In genomic region chr1:197902131-197902453, GRCh38 we compare ENCODE assay signal across 8 cellular contexts. TPM values are rescaled to one million over a fixed set of nuclear protein-coding genes. Genes with fewer than 3 reads are reported as not detected.
DNase-seq lines count a peak whose midpoint lies in the region; ATAC-seq, FAIRE-seq and TF ChIP-seq lines count a peak whose summit lies in the region.

No MANE protein-coding gene starts in this region.

- peak overlapping the region; percentile 91 for H4K8ac ChIP-seq in H1 (ENCODE audit: extremely low read depth, insufficient read depth, low read length)

- WGBS in H1 (ENCODE audit: extremely low coverage in 1 of 2, insufficient coverage in 1 of 2, insufficient read length in 1 of 2, insufficient replicate concordance in 2 of 2, low coverage in 1 of 2, low lambda C conversion rate in 2 of 2, missing lambda C conversion rate in 1 of 2), 2 experiments: 21% methylated on average over 6 of the region's 6 CpGs; no CpG with 5 or more reads in 1 of the 2 experiments

- no peak for TF ChIP-seq CTCF in MM.1S (IDR thresholded peaks at IDR 0.05; ENCODE audit: low read length)
- no peak for TF ChIP-seq CTCF in H1 (IDR thresholded peaks at IDR 0.05; ENCODE audit: control extremely low read depth in 1 of 3, insufficient read depth in 1 of 3, low read depth in 1 of 3, low read length in 3 of 3)
- TF ChIP-seq CTCF in osteoblast (IDR thresholded peaks at IDR 0.05; ENCODE audit: extremely low read depth, low read depth, low read length): no peak

- H2AK5ac ChIP-seq in H1 (ENCODE audit: low read depth, low read length): no peak overlapping the region

- H3K79me2 ChIP-seq in MM.1S (ENCODE audit: low read length) (no peaks in the 10 kb centered on the region), H1 (ENCODE audit: control insufficient read depth in 1 of 2, insufficient read depth in 2 of 2, low read length in 2 of 2) (no peaks in the 10 kb centered on the region), osteoblast (ENCODE audit: insufficient read depth, low read length) (no peaks in the 10 kb centered on the region)

- TF ChIP-seq POLR2A in H1 (IDR thresholded peaks at IDR 0.05; ENCODE audit: control extremely low read depth in 1 of 2, low read depth in 2 of 2, low read length in 2 of 2): no peak

- H3K27ac ChIP-seq in MM.1S (ENCODE audit: low read length) (peak overlapping the region; percentile 78), H1 (ENCODE audit: low read depth, low read length) (peak overlapping the region; percentile 73; the same call in 1 of the 2 replicates), osteoblast (ENCODE audit: low read depth, low read length) (peak overlapping the region; percentile 82)

- ATAC-seq in esophagus mucosa: no peak

- H3K9me2 ChIP-seq in MM.1S (replicated peaks; ENCODE audit: insufficient read depth, low read length): no peaks in the 10 kb centered on the region

- H3K36me3 ChIP-seq in MM.1S (replicated peaks; ENCODE audit: insufficient read depth, low read length) (no peaks in the 10 kb centered on the region), H1 (ENCODE audit: control insufficient read depth in 2 of 4, insufficient read depth in 4 of 4, low read length in 3 of 4) (no peaks in the 10 kb centered on the region), osteoblast (ENCODE audit: insufficient read depth, low read length) (no peaks in the 10 kb centered on the region)

- H3K4me2 ChIP-seq in MM.1S (ENCODE audit: low read depth, low read length) (peak overlapping the region; percentile 84), H1 (ENCODE audit: insufficient read depth in 1 of 2, low read depth in 2 of 2, low read length in 2 of 2) (peak overlapping the region; percentile 86 to 90), osteoblast (ENCODE audit: insufficient read depth, low read length) (peak overlapping the region; percentile 99)

- no peaks in the 10 kb centered on the region for H3F3A ChIP-seq in MM.1S (ENCODE audit: insufficient read depth, low read length)

- no peak overlapping the region; the same call in 1 of the 2 replicates for H2BK20ac ChIP-seq in H1 (ENCODE audit: low read length)

- 0 out of 2 replicates have a peak overlapping the region, but pooled peaks have one; percentile 41 for H2BK5ac ChIP-seq in H1 (ENCODE audit: low read depth, low read length)

- H2AFZ ChIP-seq in MM.1S (ENCODE audit: low read length): peak overlapping the region; percentile 93
- peak overlapping the region; percentile 85 for H2AFZ ChIP-seq in H1 (ENCODE audit: low read length)
- peak overlapping the region; percentile 96 for H2AFZ ChIP-seq in osteoblast (ENCODE audit: low read length)

- no peak overlapping the region for H2BK15ac ChIP-seq in H1 (ENCODE audit: low read length)

- H3K27me3 ChIP-seq in MM.1S (replicated peaks; ENCODE audit: insufficient read depth, low read length) (no peaks in the 10 kb centered on the region), H1 (replicated peaks in 1 of 4; ENCODE audit: control insufficient read depth in 3 of 4, extremely low read depth in 1 of 4, insufficient read depth in 3 of 4, low read length in 3 of 4) (peaks cover 28 to 43% (median 37%) of the 10 kb centered on the region in 4 experiments), osteoblast (ENCODE audit: insufficient read depth, low read length) (peaks cover 2% of the 10 kb centered on the region)

- 0 out of 2 replicates have a peak, but pooled peaks cover 8% of the 10 kb centered on the region for H3K4me1 ChIP-seq in MM.1S (ENCODE audit: low read length)
- H3K4me1 ChIP-seq in H1 (replicated peaks in 1 of 4; ENCODE audit: control insufficient read depth in 3 of 4, insufficient read depth in 4 of 4, low read length in 3 of 4): peaks cover 0 to 3% (median 2%) of the 10 kb centered on the region in 4 experiments; a peak in 3 of 7 replicates
- peaks cover 16% of the 10 kb centered on the region for H3K4me1 ChIP-seq in osteoblast (ENCODE audit: insufficient read depth, low read length)

- POLR2A ChIA-PET in H1 (lab: Charles Lee; ENCODE audit: partially characterized antibody): interaction anchor here (1.3 to 2.9 kb wide), 4 partner anchors 12 to 127 kb away, joined by 4 to 27 read pairs (median 10); partner anchors contain the start of genes DENND1B and LHX9

- H3K9ac ChIP-seq in MM.1S (ENCODE audit: low read length) (peak overlapping the region; percentile 83), H1 (replicated peaks in 1 of 4; ENCODE audit: extremely low read depth in 1 of 4, low read depth in 3 of 4, low read length in 3 of 4) (peak overlapping the region; percentile 35 to 87 (median 74))

- H3K56ac ChIP-seq in H1 (replicated peaks; ENCODE audit: insufficient read length, low read depth, low read length): peak overlapping the region; percentile 87

- FAIRE-seq in H1 (lab: Jason Lieb, UNC): no peak

- no peak for TF ChIP-seq RAD21 in H1 (IDR thresholded peaks at IDR 0.05 in 1 of 2, conservative IDR thresholded peaks at IDR 0.05 in 1 of 2; ENCODE audit: low read depth in 2 of 2, low read length in 2 of 2)

- H3K14ac ChIP-seq in H1 (ENCODE audit: insufficient read length): no peak overlapping the region

- no peaks in the 10 kb centered on the region for H3K79me1 ChIP-seq in H1 (ENCODE audit: low read depth, low read length)

- no peaks in the 10 kb centered on the region for H4K20me1 ChIP-seq in MM.1S (ENCODE audit: insufficient read depth, low read length)
- peaks cover 0 to 2% of the 10 kb centered on the region in 2 experiments for H4K20me1 ChIP-seq in H1 (replicated peaks in 1 of 2; ENCODE audit: control insufficient read depth in 1 of 2, insufficient read depth in 2 of 2, low read length in 2 of 2)
- H4K20me1 ChIP-seq in osteoblast (ENCODE audit: insufficient read depth, low read length): no peaks in the 10 kb centered on the region

- H3K18ac ChIP-seq in H1 (ENCODE audit: extremely low read depth, low read length): 0 out of 2 replicates have a peak overlapping the region, but pooled peaks have one; percentile 9

- CTCF ChIA-PET in H1 (lab: Charles Lee; ENCODE audit: partially characterized antibody): interaction anchor here (0.6 to 7.0 kb wide), 11 partner anchors 10 to 381 kb away, joined by 3 to 112 read pairs (median 4); partner anchors contain the start of gene LHX9

- H2BK120ac ChIP-seq in H1 (replicated peaks; ENCODE audit: low read depth, low read length): no peak overlapping the region

- H3K23me2 ChIP-seq in H1 (ENCODE audit: low read depth, low read length): peaks cover 4% of the 10 kb centered on the region; the same call in 1 of the 2 replicates

- H4K5ac ChIP-seq in H1 (ENCODE audit: insufficient read length, low read depth, low read length): peak overlapping the region; percentile 18

- peak overlapping the region; percentile 76 for H3K4me3 ChIP-seq in MM.1S (ENCODE audit: low read length)
- peak overlapping the region; percentile 48 to 76 (median 61) for H3K4me3 ChIP-seq in H1 (ENCODE audit: extremely low read depth in 1 of 4, insufficient read depth in 2 of 4, low read depth in 3 of 4, low read length in 4 of 4)
- H3K4me3 ChIP-seq in osteoblast (ENCODE audit: insufficient read depth, low read length): peak overlapping the region; percentile 96

- H4K91ac ChIP-seq in H1 (replicated peaks; ENCODE audit: insufficient read length, low read length): peak overlapping the region; percentile 57

- H2BK12ac ChIP-seq in H1 (ENCODE audit: low read depth, low read length): no peak overlapping the region

- no peak overlapping the region for H3K4ac ChIP-seq in H1 (replicated peaks; ENCODE audit: insufficient read length, low read depth, low read length)

- H3K9me3 ChIP-seq in MM.1S (replicated peaks; ENCODE audit: insufficient read depth, low read length) (no peaks in the 10 kb centered on the region), H1 (ENCODE audit: insufficient read depth in 2 of 2, low read depth in 1 of 2, low read length in 1 of 2) (no peaks in the 10 kb centered on the region), osteoblast (ENCODE audit: low read depth, low read length) (no peaks in the 10 kb centered on the region)

- peak; percentile 68 for DNase-seq in DMS53 (lab: John Stamatoyannopoulos, UW)
- DNase-seq in MM.1S: no peak
- DNase-seq in H1 (ENCODE audit: low read depth in 1 of 2, low spot score in 2 of 2): no peak
- no peak for DNase-seq in osteoblast (ENCODE audit: insufficient read length, low spot score, missing footprints)
- no peak for DNase-seq in NCI-H69 (lab: John Stamatoyannopoulos, UW)
- no peak for DNase-seq in HuH-7.5 (ENCODE audit: low spot score)
- no peak for DNase-seq in NCI-H524 treated with DMSO at 0.1 percent for 48 hours (lab: John Stamatoyannopoulos, UW)

- no peak for TF ChIP-seq EP300 in H1 (IDR thresholded peaks at IDR 0.05; ENCODE audit: borderline replicate concordance in 1 of 2, low read depth in 2 of 2, low read length in 2 of 2)

- H3K23ac ChIP-seq in H1 (ENCODE audit: insufficient read length): no peak overlapping the region

TF ChIP-seq in H1, 55 proteins besides CTCF, POLR2A, EP300 and RAD21 (continues in another document):
- TF ChIP-seq SRF (IDR thresholded peaks at IDR 0.05; ENCODE audit: low read depth, low read length): no peak

RNA-seq across cellular contexts. Expression of gene C1orf53, which starts 0.3 kb away (rescaled TPM):
- 0.56 and 0.80 TPM in 2 replicates for total RNA-seq in H1 (2021; fragmentation: NEBNext Ultra II Directional; extraction: Animal tissue kit (Norgen Biotek cat#: 25700))
- 1.3 and 1.8 TPM in 2 replicates for polyA plus RNA-seq in H1 (2011; rRNA removed)
- polyA plus RNA-seq in H1 (2011; cell fraction: cytosol; rRNA removed): 1.2 TPM
- 0.91 TPM for polyA plus RNA-seq in H1 (2011; cell fraction: nucleus; rRNA removed)
- 0.92 to 1.1 TPM (median 0.95 TPM) in 3 of 4 replicates, not detected in the other for polyA plus RNA-seq in H1 (2012, experiment 1 of 2)
- 2.7 TPM for polyA plus RNA-seq in H1 (2012, experiment 2 of 2)
- 1.8 TPM for polyA plus RNA-seq in H1 (2013, experiment 1 of 2)
- polyA plus RNA-seq in H1 (2013, experiment 2 of 2): 1.4 TPM
- 0.63 TPM in 1 of 2 replicates, not detected in the other for polyA minus RNA-seq in H1 (2011; rRNA and poly(A)+ RNA removed)
- polyA minus RNA-seq in H1 (2011; cell fraction: cytosol; rRNA and poly(A)+ RNA removed): not detected
- polyA minus RNA-seq in H1 (2011; cell fraction: nucleus; rRNA and poly(A)+ RNA removed): not detected
- total RNA-seq in osteoblast (6.5 and 9.7 TPM in 2 replicates), esophagus mucosa (2.6 TPM)

RNA-seq across cellular contexts. Expression of gene LHX9, which starts 15.1 kb away (rescaled TPM):
- not detected in 2 replicates for total RNA-seq in H1 (2021; fragmentation: NEBNext Ultra II Directional; extraction: Animal tissue kit (Norgen Biotek cat#: 25700))
- polyA plus RNA-seq in H1 (2011; rRNA removed): not detected in 2 replicates
- not detected for polyA plus RNA-seq in H1 (2011; cell fraction: cytosol; rRNA removed)
- not detected for polyA plus RNA-seq in H1 (2011; cell fraction: nucleus; rRNA removed)
- polyA plus RNA-seq in H1 (2012, experiment 1 of 2): not detected in 4 replicates
- not detected for polyA plus RNA-seq in H1 (2012, experiment 2 of 2)
- polyA plus RNA-seq in H1 (2013, experiment 1 of 2): under 0.01 TPM
- 0.02 TPM for polyA plus RNA-seq in H1 (2013, experiment 2 of 2)
- not detected in 2 replicates for polyA minus RNA-seq in H1 (2011; rRNA and poly(A)+ RNA removed)
- polyA minus RNA-seq in H1 (2011; cell fraction: cytosol; rRNA and poly(A)+ RNA removed): not detected
- not detected for polyA minus RNA-seq in H1 (2011; cell fraction: nucleus; rRNA and poly(A)+ RNA removed)
- 0.59 and 1.8 TPM in 2 replicates for total RNA-seq in osteoblast
- not detected for total RNA-seq in esophagus mucosa
